Comparison of ENCODE assay signal across 12 cellular contexts in genomic region chr17:34199449-34199848, GRCh38. TPM values are rescaled to one million over a fixed set of nuclear protein-coding genes. Genes with fewer than 3 reads are reported as not detected.
DNase-seq lines count a peak whose midpoint lies in the region; ATAC-seq and TF ChIP-seq lines count a peak whose summit lies in the region.
"Had no signal": no experiment of that assay in that cellular context is flagged by ENCODE, and none has a peak within 500 bp of the region (broad histone marks: within the 10 kb centered on the region; RNA-seq: fewer than 3 reads in every experiment).

No MANE protein-coding gene starts in this region.

- POLR2A ChIA-PET in Panc1 (lab: Charles Lee): no interaction called here

- H3K4me1 Mint-ChIP-seq in type B pancreatic cell (ENCODE audit: unreplicated experiment): no peaks in the 10 kb centered on the region

- H3K79me2 ChIP-seq in KMS-11 (ENCODE audit: insufficient read depth, low read depth): no peaks in the 10 kb centered on the region

- peak; percentile 25; the same call in 1 of the 2 replicates for ATAC-seq in Panc1

- H3K4me3 ChIP-seq in KMS-11 (IDR thresholded peaks at IDR 0.05; ENCODE audit: insufficient read depth, low read depth, low read length): no peak overlapping the region
- H3K4me3 ChIP-seq in Panc1 (ENCODE audit: low read depth in 2 of 2, low read length in 2 of 2): no peak overlapping the region
- no peak overlapping the region for H3K4me3 ChIP-seq in esophagus muscularis mucosa
- H3K4me3 ChIP-seq: HAP-1 had no signal

- H3K9me3 Mint-ChIP-seq in type B pancreatic cell: peaks cover 8% of the 10 kb centered on the region
- H3K9me3 Mint-ChIP-seq: CD4-positive, alpha-beta T cell had no signal

- H3K4me1 ChIP-seq in KMS-11 (ENCODE audit: low read depth, poor library complexity, severe bottlenecking) (peaks cover 3% of the 10 kb centered on the region), Panc1 (ENCODE audit: control insufficient read depth, insufficient read depth, low read length) (peaks cover 3% of the 10 kb centered on the region; the same call in 1 of the 2 replicates), esophagus muscularis mucosa (peaks cover 3 to 11% (median 4%) of the 10 kb centered on the region in 4 donors)
- H3K4me1 ChIP-seq: BE2C, Caco-2, HAP-1 had no signal

- 30% methylated on average over 7 of the region's 7 CpGs for WGBS in esophagus muscularis mucosa

- H4K20me1 ChIP-seq in KMS-11 (ENCODE audit: insufficient read depth): no peaks in the 10 kb centered on the region

- H3K9ac ChIP-seq in KMS-11: no peak overlapping the region

- H3K27ac Mint-ChIP-seq in type B pancreatic cell: peak overlapping the region; percentile 64
- H3K27ac Mint-ChIP-seq: CD4-positive, alpha-beta T cell had no signal

- no peak for TF ChIP-seq EP300 in esophagus muscularis mucosa (IDR thresholded peaks at IDR 0.05)

- peak overlapping the region; percentile 21; the same call in 1 of the 2 replicates for H2AFZ ChIP-seq in KMS-11 (ENCODE audit: low read depth)

- CTCF ChIA-PET in Panc1 (lab: Charles Lee): interaction anchor here (5.1 kb wide), 1 partner anchor 161 kb away, joined by 90 read pairs; no protein-coding TSS in a partner anchor

- H3K27me3 ChIP-seq in KMS-11 (ENCODE audit: insufficient read depth, low read depth): no peaks in the 10 kb centered on the region
- no peaks in the 10 kb centered on the region for H3K27me3 ChIP-seq in Panc1 (ENCODE audit: control insufficient read depth, insufficient read depth, low read length)
- H3K27me3 ChIP-seq in esophagus muscularis mucosa: peaks cover 0 to 30% (median 0%) of the 10 kb centered on the region in 4 donors

- H3K27ac ChIP-seq in KMS-11 (no peak overlapping the region), Panc1 (ENCODE audit: low read length) (0 out of 2 replicates have a peak overlapping the region, but pooled peaks have one; percentile 13), esophagus muscularis mucosa (replicated peaks in 1 of 4) (no peak overlapping the region)

- H3K27me3 Mint-ChIP-seq in type B pancreatic cell: peaks cover 30% of the 10 kb centered on the region

- H3K4me2 ChIP-seq in KMS-11: no peak overlapping the region

- TF ChIP-seq POLR2A in esophagus muscularis mucosa (IDR thresholded peaks at IDR 0.05; ENCODE audit: low read depth): no peak

- H3K36me3 ChIP-seq in KMS-11 (ENCODE audit: insufficient read depth) (no peaks in the 10 kb centered on the region), Panc1 (ENCODE audit: control insufficient read depth, insufficient read depth, low read length) (no peaks in the 10 kb centered on the region), esophagus muscularis mucosa (no peaks in the 10 kb centered on the region)
- H3K36me3 ChIP-seq: BE2C, HAP-1 had no signal

- no peak overlapping the region for H3K4me3 Mint-ChIP-seq in type B pancreatic cell
- H3K4me3 Mint-ChIP-seq: CD4-positive, alpha-beta T cell had no signal

- intact Hi-C loops in Panc1 (cut with micrococcal nuclease; ENCODE audit: unreplicated experiment): no loop called here
- intact Hi-C loops in esophagus muscularis mucosa (cut with DNase I): loop anchor here (1.0 kb wide), 1 partner anchor 162 kb away; no protein-coding TSS in a partner anchor

- H3K36me3 Mint-ChIP-seq in type B pancreatic cell: no peaks in the 10 kb centered on the region

- DNase-seq in GM13976 (ENCODE audit: low spot score) (no peak), Panc1 (ENCODE audit: low read depth, low spot score) (no peak), type B pancreatic cell (ENCODE audit: extremely low spot score, unreplicated experiment) (no peak), esophagus muscularis mucosa (ENCODE audit: extremely low spot score) (no peak)
- no peak for DNase-seq in stimulated activated CD4-positive, alpha-beta T cell treated with anti-CD3 and anti-CD28 coated beads, Interleukin-2, amount 100 ng/mL, for 48 hours
- DNase-seq in activated T-cell treated with anti-CD3 and anti-CD28 coated beads, Interleukin-2, amount 50 U/mL, for 48 hours: no peak

- in situ Hi-C loops in GM13976 (cut with MboI; ENCODE audit: low sequenced_read_pairs, unreplicated experiment) (no loop called here), Panc1 (cut with HindIII; ENCODE audit: low pct_unique_long_range_greater_than_20kb, low sequenced_read_pairs) (no loop called here)

- no peaks in the 10 kb centered on the region for H3K9me3 ChIP-seq in Panc1 (ENCODE audit: control insufficient read depth, insufficient read depth, low read depth, low read length)
- peaks cover 0 to 12% (median 4%) of the 10 kb centered on the region in 4 donors for H3K9me3 ChIP-seq in esophagus muscularis mucosa
- H3K9me3 ChIP-seq: BE2C, HAP-1 had no signal

- BruUV-seq in Panc1 (replicated peaks; lab: Mats Ljungman, UMichigan): no TSS peak

- peak; percentile 3 for TF ChIP-seq CTCF in GM13976 (IDR thresholded peaks at IDR 0.05; ENCODE audit: borderline replicate concordance, control extremely low read depth, extremely low read depth, insufficient read depth, missing control alignments)
- no peak for TF ChIP-seq CTCF in KMS-11 (conservative IDR thresholded peaks at IDR 0.05; ENCODE audit: low read depth, low read length)
- no peak for TF ChIP-seq CTCF in Panc1 (IDR thresholded peaks at IDR 0.05)
- TF ChIP-seq CTCF in type B pancreatic cell (conservative IDR thresholded peaks at IDR 0.05): no peak
- TF ChIP-seq CTCF in esophagus muscularis mucosa (IDR thresholded peaks at IDR 0.05): no peak

RNA-seq across cellular contexts. Expression of gene CCL2, which starts 55.6 kb away (rescaled TPM):
- 513 TPM for total RNA-seq in Panc1 (2021; ENCODE audit: unreplicated experiment)
- 230 TPM for polyA plus RNA-seq in Panc1 (2012; ENCODE audit: insufficient read length)
- total RNA-seq in type B pancreatic cell (ENCODE audit: low replicate concordance): 3.4 and 20.0 TPM in 2 replicates
- total RNA-seq in esophagus muscularis mucosa: 100 to 1,000 TPM in 1 of 4 donors, 10 to 100 TPM in 2, 1 to 10 TPM in 1; 7.1 to 514 (median 20.8) TPM
- total RNA-seq: Caco-2; CD4-positive, alpha-beta T cell; HT-29 had no signal
